24 cellular contexts compared by ENCODE assay signal in genomic region chr1:184836081-184836480, GRCh38.
DNase-seq lines count a peak whose midpoint lies in the region; ATAC-seq lines count a peak whose summit lies in the region.
"Had no signal": no experiment of that assay in that cellular context is flagged by ENCODE, and none has a peak within 500 bp of the region (broad histone marks: within the 10 kb centered on the region; RNA-seq: fewer than 3 reads in every experiment).

No MANE protein-coding gene starts in this region.

- no peaks in the 10 kb centered on the region for H3K27me3 Mint-ChIP-seq in T-helper 17 cell
- H3K27me3 Mint-ChIP-seq: activated naive CD4-positive, alpha-beta T cell treated with anti-CD3 and anti-CD28 coated beads, Interleukin-2, amount 10 ng/mL, durations not matched to agents 7 days and 5 days; naive thymus-derived CD8-positive, alpha-beta T cell had no signal

- peaks cover 13% of the 10 kb centered on the region for H3K36me3 Mint-ChIP-seq in T-helper 17 cell (ENCODE audit: low read depth)

- peak overlapping the region; percentile 85 for H3K27ac ChIP-seq in skeletal muscle tissue (ENCODE audit: low read depth, low read length)
- H3K27ac ChIP-seq: testis had no signal

- no peak overlapping the region for H3K9ac ChIP-seq in skeletal muscle tissue (ENCODE audit: low read depth in 1 of 3, low read length in 3 of 3)

- peaks cover 0 to 2% (median 0%) of the 10 kb centered on the region in 3 donors for H3K36me3 ChIP-seq in skeletal muscle tissue (ENCODE audit: control insufficient read depth in 3 of 3, insufficient read depth in 3 of 3, low read length in 3 of 3)

- H3K9me3 ChIP-seq in T-helper 17 cell (ENCODE audit: control insufficient read depth, low read length, poor library complexity, severe bottlenecking) (no peaks in the 10 kb centered on the region), skeletal muscle tissue (ENCODE audit: control insufficient read depth in 3 of 3, low read length in 3 of 3) (no peaks in the 10 kb centered on the region)
- H3K9me3 ChIP-seq: testis had no signal

- H3K4me1 Mint-ChIP-seq in T-helper 17 cell = peaks cover 11% of the 10 kb centered on the region

- H3K4me1 ChIP-seq in skeletal muscle tissue (ENCODE audit: control insufficient read depth in 3 of 3, insufficient read depth in 3 of 3, low read length in 3 of 3) = peaks cover 24 to 32% (median 26%) of the 10 kb centered on the region in 3 donors

- no peak overlapping the region for H3K4me3 Mint-ChIP-seq in T-helper 17 cell
- H3K4me3 Mint-ChIP-seq: activated naive CD4-positive, alpha-beta T cell treated with anti-CD3 and anti-CD28 coated beads, Interleukin-2, amount 10 ng/mL, durations not matched to agents 7 days and 5 days; mesothelial cell of epicardium; naive thymus-derived CD8-positive, alpha-beta T cell had no signal

- H3K27ac Mint-ChIP-seq in T-helper 17 cell = peak overlapping the region; percentile 81
- H3K27ac Mint-ChIP-seq: activated naive CD4-positive, alpha-beta T cell treated with anti-CD3 and anti-CD28 coated beads, Interleukin-2, amount 10 ng/mL, durations not matched to agents 7 days and 5 days; mesothelial cell of epicardium had no signal

- H3K4me3 ChIP-seq in skeletal muscle tissue (ENCODE audit: low read length in 3 of 3) = no peak overlapping the region
- H3K4me3 ChIP-seq: testis had no signal

- peak; percentile 13 for DNase-seq in GM03348 (ENCODE audit: low spot score)
- no peak for DNase-seq in T-helper 17 cell
- DNase-seq in fibroblast of peridontal ligament (ENCODE audit: extremely low read depth) = peak; percentile 77
- no peak for DNase-seq in DMS79 treated with DMSO at 0.1 percent for 48 hours (lab: John Stamatoyannopoulos, UW)
- no peak for DNase-seq in NCI-H774 (lab: John Stamatoyannopoulos, UW)
- no peak for DNase-seq in HPDE6-E6E7 (ENCODE audit: extremely low spot score)
- DNase-seq: activated CD4-positive, alpha-beta T cell treated with anti-CD3 and anti-CD28 coated beads for 1 hour; activated naive CD4-positive, alpha-beta T cell treated with anti-CD3 and anti-CD28 coated beads, Interleukin-2, amount 10 ng/mL, durations not matched to agents 7 days and 5 days; activated T-cell treated with anti-CD3 and anti-CD28 coated beads, Interleukin-2, amount 50 U/mL, for 48 hours; anterior cingulate cortex; DMS53; effector memory CD4-positive, alpha-beta T cell; glutamatergic neuron; HCEC 1CT; KBM-7; naive thymus-derived CD8-positive, alpha-beta T cell; NCI-H187 treated with DMSO at 0.1 percent for 48 hours; SHP77; testis had no signal

- H3K27me3 ChIP-seq in skeletal muscle tissue (ENCODE audit: control insufficient read depth in 3 of 3, insufficient read depth in 3 of 3, low read length in 3 of 3) = no peaks in the 10 kb centered on the region
- H3K27me3 ChIP-seq: testis had no signal

- ATAC-seq in T-helper 17 cell (no peak), GM21825 (IDR thresholded peaks at IDR 0.05; ENCODE audit: unreplicated experiment) (no peak)
- ATAC-seq: esophagus mucosa; naive thymus-derived CD8-positive, alpha-beta T cell; sciatic nerve had no signal

Comparison
In these comparisons a context has a peak if more than half of its experiments do, and no peak if none do; other contexts are left out.
1. DNase-seq: peak in GM03348 (single experiment) and fibroblast of peridontal ligament (single experiment); none in T-helper 17 cell (0 of 3), DMS79 treated with DMSO at 0.1 percent for 48 hours (single experiment), NCI-H774 (single experiment) and HPDE6-E6E7 (single experiment).